Comparison of ENCODE assay signal across 30 cellular contexts in genomic region chr7:145959981-145960380, GRCh38.
"Had no signal": no experiment of that assay in that cellular context is flagged by ENCODE, and none has a peak within 500 bp of the region (broad histone marks: within the 10 kb centered on the region; RNA-seq: fewer than 3 reads in every experiment).

No MANE protein-coding gene starts in this region.

- H3K9me3 ChIP-seq: neutrophil, ovary, psoas muscle, testis, tibial artery, upper lobe of right lung, uterus had no signal

- ATAC-seq: naive thymus-derived CD8-positive, alpha-beta T cell; natural killer cell treated with Interleukin-12 subunit alpha and Interleukin-12 subunit beta and Interleukin-15 and Interleukin-18, amount 100 ng/mL, for 72 hours; psoas muscle; right cardiac atrium; sciatic nerve; stimulated activated memory B cell treated with anti-CD40 and anti-IgM and Interleukin-4, amounts not matched to agents 10 μg/mL and 1 μg/mL and 100 μg/mL, for 72 hours; stimulated activated naive CD8-positive, alpha-beta T cell treated with anti-CD3 and anti-CD28 coated beads, Interleukin-15, amount 100 ng/mL, for 72 hours; stimulated activated naive CD8-positive, alpha-beta T cell treated with anti-CD3 and anti-CD28 coated beads, Interleukin-15, Interleukin-2, amounts not matched to agents 100 U/mL and 50 U/mL, for 24 hours; upper lobe of right lung had no signal

- H3K4me1 ChIP-seq: parathyroid adenoma, psoas muscle, spleen, suprapubic skin, testis, tibial artery, transverse colon, upper lobe of right lung, uterus had no signal

- H3K36me3 ChIP-seq: neutrophil, ovary, spleen, suprapubic skin, tibial artery, transverse colon, upper lobe of right lung, uterus had no signal

- H3K4me2 ChIP-seq: smooth muscle cell had no signal

- DNase-seq: naive thymus-derived CD8-positive, alpha-beta T cell; nephron progenitor cell; occipital lobe; ovary; posterior cingulate gyrus; psoas muscle; right cardiac atrium; spleen; stimulated activated CD4-positive, alpha-beta T cell treated with anti-CD3 and anti-CD28 coated beads, Interleukin-12 subunit alpha, Interleukin-12 subunit beta, amount 100 ng/mL, for 4 hours; stimulated activated CD4-positive, alpha-beta T cell treated with anti-CD3 and anti-CD28 coated beads, Interleukin-1b, Interleukin-23, amount 100 ng/mL, for 48 hours; stimulated activated CD4-positive, alpha-beta T cell treated with anti-CD3 and anti-CD28 coated beads, Interleukin-4, amount 100 ng/mL, for 1 hour; stimulated activated CD4-positive, alpha-beta T cell treated with anti-CD3 and anti-CD28 coated beads, Interleukin-4, amount 100 ng/mL, for 4 hours; stimulated activated CD8-positive, alpha-beta memory T cell treated with anti-CD3 and anti-CD28 coated beads, Interleukin-4, amount 100 ng/mL, for 48 hours; stimulated activated naive CD4-positive, alpha-beta T cell; stimulated activated naive CD8-positive, alpha-beta T cell treated with anti-CD3 and anti-CD28 coated beads, Interleukin-15, amount 100 ng/mL, for 72 hours; stimulated activated naive CD8-positive, alpha-beta T cell treated with anti-CD3 and anti-CD28 coated beads, Interleukin-15, Interleukin-2, amounts not matched to agents 100 U/mL and 50 U/mL, for 24 hours; substantia nigra; testis; tibial artery; transverse colon; upper lobe of right lung; uterus had no signal

- H3K79me2 ChIP-seq: parathyroid adenoma had no signal

- H2AFZ ChIP-seq: parathyroid adenoma had no signal

- H3K4me3 ChIP-seq: ovary, psoas muscle, skin epidermis, smooth muscle cell, spleen, suprapubic skin, testis, tibial artery, transverse colon, upper lobe of right lung, uterus had no signal

- H3K27me3 ChIP-seq: neutrophil, ovary, spleen, suprapubic skin, testis, tibial artery, transverse colon, upper lobe of right lung, uterus had no signal

- H3K27ac ChIP-seq: neutrophil, ovary, parathyroid adenoma, psoas muscle, skin epidermis, spleen, suprapubic skin, testis, tibial artery, transverse colon, upper lobe of right lung, uterus had no signal

- H3K9ac ChIP-seq: parathyroid adenoma had no signal
